22 cellular contexts compared by ENCODE assay signal in the genomic region with DNA sequence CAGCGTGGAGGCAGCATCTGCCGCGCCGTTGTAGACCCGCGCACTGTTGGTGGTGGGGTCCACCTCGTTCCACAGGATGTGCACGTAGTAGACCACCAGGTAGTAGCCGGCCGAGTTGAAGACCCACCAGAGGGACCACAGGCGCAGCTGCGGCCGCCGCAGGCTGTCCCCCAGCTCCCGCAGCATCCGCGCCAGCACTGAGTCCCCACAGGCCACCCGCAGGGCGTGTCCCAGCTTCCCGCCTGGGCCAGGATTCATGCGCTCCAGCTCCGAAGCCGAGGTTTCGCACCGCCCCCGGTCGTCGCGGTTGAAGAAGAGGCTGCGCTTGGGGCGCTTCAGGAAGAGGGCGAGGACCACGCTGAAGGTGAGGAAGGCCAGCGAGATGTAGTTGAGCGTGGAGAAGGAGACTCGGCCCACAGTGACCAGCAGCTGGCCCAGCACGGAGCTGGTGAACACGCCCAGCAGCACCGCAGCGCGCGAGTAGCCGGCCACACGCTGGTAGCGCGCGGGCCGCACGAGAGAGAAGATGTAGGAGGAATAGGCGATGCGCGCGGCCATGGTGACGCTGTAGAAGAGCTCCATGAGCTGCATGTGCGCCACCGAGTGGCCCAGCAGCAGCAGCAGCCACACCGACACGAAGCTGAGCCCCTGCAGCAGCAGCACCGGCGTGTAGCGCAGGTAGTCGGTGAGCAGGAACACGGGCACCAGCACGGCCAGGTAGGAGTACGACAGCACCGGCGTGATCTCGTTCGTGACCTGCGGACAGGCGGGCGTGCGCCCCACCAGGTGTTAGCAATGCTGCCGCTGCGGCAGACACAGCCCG. TPM values are rescaled to one million over a fixed set of nuclear protein-coding genes. Genes with fewer than 3 reads are reported as not detected.
DNase-seq lines count a peak whose midpoint lies in the region; ATAC-seq, FAIRE-seq and TF ChIP-seq lines count a peak whose summit lies in the region.
"Had no signal": no experiment of that assay in that cellular context is flagged by ENCODE, and none has a peak within 500 bp of the region (broad histone marks: within the 10 kb centered on the region; RNA-seq: fewer than 3 reads in every experiment).

No MANE protein-coding gene starts in this region.

- no peak overlapping the region for H3K4me3 ChIP-seq in K562
- no peak overlapping the region for H3K4me3 ChIP-seq in H7 (ENCODE audit: insufficient read depth, low read depth, low read length)
- H3K4me3 ChIP-seq: BLaER1, esophagus squamous epithelium, thoracic aorta had no signal

- no peaks in the 10 kb centered on the region for H3K9me1 ChIP-seq in K562 (ENCODE audit: control insufficient read depth, insufficient read depth, low read length)

- intact Hi-C loops in K562 (cut with micrococcal nuclease) (no loop called here), sciatic nerve (cut with DNase I) (loop anchor here (10.0 kb wide), 1 partner anchor 47 kb away; no protein-coding TSS in a partner anchor)

- BruUV-seq in K562 (replicated peaks; lab: Mats Ljungman, UMichigan) = no TSS peak

- H3K4me2 ChIP-seq in K562 (ENCODE audit: insufficient read depth, low read length) = no peak overlapping the region

- TF ChIP-seq POLR2A in K562 (conservative IDR thresholded peaks at IDR 0.05) = no peak

- TF ChIP-seq CTCF in K562 (IDR thresholded peaks at IDR 0.05 in 2 of 3, conservative IDR thresholded peaks at IDR 0.05 in 1 of 3; ENCODE audit: insufficient read depth in 2 of 3, low read depth in 1 of 3, low read length in 3 of 3) (no peak), GM13977 (IDR thresholded peaks at IDR 0.05; ENCODE audit: extremely low read depth, insufficient read depth, missing control alignments) (no peak)

- H4K20me1 ChIP-seq in K562 (replicated peaks; ENCODE audit: control insufficient read depth, insufficient read depth, low read length) = peaks cover 4% of the 10 kb centered on the region; the same call in 1 of the 2 replicates

- no peak overlapping the region for H3K9ac ChIP-seq in K562 (ENCODE audit: insufficient read depth in 1 of 2, low read depth in 2 of 2, low read length in 2 of 2)
- H3K9ac ChIP-seq: BLaER1 had no signal

- no peaks in the 10 kb centered on the region for H3K27me3 ChIP-seq in K562 (ENCODE audit: control insufficient read depth in 2 of 2, insufficient read depth in 2 of 2, low read length in 2 of 2)
- H3K27me3 ChIP-seq in H7 (ENCODE audit: control insufficient read depth, insufficient read depth, low read length) = no peaks in the 10 kb centered on the region
- H3K27me3 ChIP-seq: BLaER1, esophagus squamous epithelium had no signal

- WGBS in K562 (ENCODE audit: insufficient coverage, low coverage, missing lambda C conversion rate) = 97% methylated on average over 57 of the region's 76 CpGs

- FAIRE-seq in K562 (lab: Jason Lieb, UNC) = no peak
- FAIRE-seq: bronchial epithelial cell, GM12891 had no signal

- in situ Hi-C loops in K562 (cut with MboI) = no loop called here
- in situ Hi-C loops in GM13977 (cut with MboI; ENCODE audit: low pct_unique_long_range_greater_than_20kb, low sequenced_read_pairs, unreplicated experiment) = no loop called here

- peaks cover 0 to 49% of the 10 kb centered on the region in 2 experiments; a peak in 2 of 5 replicates for H3K4me1 ChIP-seq in K562 (replicated peaks in 1 of 2; ENCODE audit: control insufficient read depth in 2 of 2, insufficient read depth in 2 of 2, low read length in 2 of 2)

- no peak overlapping the region for H3K27ac ChIP-seq in K562 (ENCODE audit: extremely low read depth, low read depth, low read length)
- H3K27ac ChIP-seq: 22Rv1, esophagus squamous epithelium, thoracic aorta had no signal

- no peak for TF ChIP-seq RAD21 in K562 (CRISPR knock-in tag; conservative IDR thresholded peaks at IDR 0.05 in 1 of 2, IDR thresholded peaks at IDR 0.05 in 1 of 2)

- no peaks in the 10 kb centered on the region for H3K9me3 ChIP-seq in K562 (replicated peaks; ENCODE audit: control insufficient read depth, insufficient read depth, low read depth, low read length)
- H3K9me3 ChIP-seq: esophagus squamous epithelium, thoracic aorta had no signal

- ATAC-seq in activated CD4-positive, CD25-positive, alpha-beta regulatory T cell treated with anti-CD3 and anti-CD28 coated beads, Interleukin-2, amount 50 U/mL, for 24 hours = no peak
- no peak for ATAC-seq in K562
- ATAC-seq in left lobe of liver = no peak
- no peak for ATAC-seq in sciatic nerve
- ATAC-seq: activated naive CD4-positive, alpha-beta T cell treated with anti-CD3 and anti-CD28 coated beads, Interleukin-2, amount 50 U/mL, for 72 hours had no signal

- peaks cover 94% of the 10 kb centered on the region for H3K36me3 ChIP-seq in K562 (ENCODE audit: control insufficient read depth, insufficient read depth, low read length)
- H3K36me3 ChIP-seq in H7 (replicated peaks; ENCODE audit: control insufficient read depth, insufficient read depth, low read length) = peaks cover 10% of the 10 kb centered on the region
- H3K36me3 ChIP-seq: thoracic aorta had no signal

- CTCF ChIA-PET in K562 (lab: Yijun Ruan, JAX; ENCODE audit: low intra/inter-chr PET ratio) = no interaction called here

- no peak for TF ChIP-seq EP300 in K562 (IDR thresholded peaks at IDR 0.05; ENCODE audit: low read length)

- POLR2A ChIA-PET in K562 (lab: Yijun Ruan, JAX) = interaction anchor here (0.6 kb wide), 1 partner anchor 15 kb away, joined by 3 read pairs; no protein-coding TSS in a partner anchor

- H3K79me2 ChIP-seq in K562 (ENCODE audit: control insufficient read depth, insufficient read depth, low read length) = peaks cover 37% of the 10 kb centered on the region

- peak; percentile 22 for DNase-seq in activated CD4-positive, CD25-positive, alpha-beta regulatory T cell treated with anti-CD3 and anti-CD28 coated beads, Interleukin-2, amount 50 U/mL, for 72 hours
- DNase-seq in K562 (ENCODE audit: extremely low read depth in 1 of 4, low spot score in 3 of 4) (no peak), left lobe of liver (ENCODE audit: low spot score) (peak; percentile 46), sciatic nerve (ENCODE audit: low spot score) (peak; percentile 56), DMS53 treated with DMSO at 0.1 percent for 48 hours (lab: John Stamatoyannopoulos, UW; ENCODE audit: unreplicated experiment) (no peak), GM13977 (ENCODE audit: low spot score) (no peak), H7 (no peak)
- DNase-seq: activated CD4-positive, CD25-positive, alpha-beta regulatory T cell; esophagus squamous epithelium; GDM1; NCI-H187; SIG-M5; stimulated activated CD4-positive, alpha-beta T cell treated with anti-CD3 and anti-CD28 coated beads, Interleukin-4, amount 100 ng/mL, for 24 hours; stimulated activated CD8-positive, alpha-beta memory T cell treated with anti-CD3 and anti-CD28 coated beads, Interleukin-4, amount 100 ng/mL, for 48 hours; T-helper 2 cell had no signal

- H2AFZ ChIP-seq in K562 (ENCODE audit: low read depth, low read length) = no peak overlapping the region

TF ChIP-seq in K562, 482 proteins besides CTCF, POLR2A, EP300 and RAD21:
- TF ChIP-seq, protein P1, sequence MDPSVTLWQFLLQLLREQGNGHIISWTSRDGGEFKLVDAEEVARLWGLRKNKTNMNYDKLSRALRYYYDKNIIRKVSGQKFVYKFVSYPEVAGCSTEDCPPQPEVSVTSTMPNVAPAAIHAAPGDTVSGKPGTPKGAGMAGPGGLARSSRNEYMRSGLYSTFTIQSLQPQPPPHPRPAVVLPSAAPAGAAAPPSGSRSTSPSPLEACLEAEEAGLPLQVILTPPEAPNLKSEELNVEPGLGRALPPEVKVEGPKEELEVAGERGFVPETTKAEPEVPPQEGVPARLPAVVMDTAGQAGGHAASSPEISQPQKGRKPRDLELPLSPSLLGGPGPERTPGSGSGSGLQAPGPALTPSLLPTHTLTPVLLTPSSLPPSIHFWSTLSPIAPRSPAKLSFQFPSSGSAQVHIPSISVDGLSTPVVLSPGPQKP (CRISPR knock-in tag; IDR thresholded peaks at IDR 0.05) = no peak
- TF ChIP-seq POLR2G (IDR thresholded peaks at IDR 0.05; ENCODE audit: low read depth, low read length) (peak; percentile 7; the same call in 1 of the 2 replicates), ZBTB33 (CRISPR knock-in tag; IDR thresholded peaks at IDR 0.05) (peak; percentile 73; the same call in 1 of the 2 replicates), BCL6 (CRISPR knock-in tag; IDR thresholded peaks at IDR 0.05) (no peak)

RNA-seq across cellular contexts. Expression of gene SLC19A1, which starts 10.6 kb away (rescaled TPM):
- total RNA-seq in K562 (2011; cell fraction: chromatin; rRNA removed; ENCODE audit: low replicate concordance) = 43.8 and 108 TPM in 2 replicates
- 90.5 and 93.4 TPM in 2 replicates for total RNA-seq in K562 (2011; cell fraction: nucleolus; rRNA removed)
- 52.4 and 63.7 TPM in 2 replicates for total RNA-seq in K562 (2011; cell fraction: nucleoplasm; rRNA removed)
- total RNA-seq in K562 (2014; rRNA removed) = 34.7 and 41.3 TPM in 2 replicates
- total RNA-seq in K562 (2014; rRNA removed; fragmentation: Illumina TruSeq; extraction: Trizol) = 8.0 and 8.7 TPM in 2 replicates
- 18.8 and 21.4 TPM in 2 replicates for total RNA-seq in K562 (2015; rRNA removed; fragmentation: Illumina TruSeq; extraction: Trizol)
- total RNA-seq in K562 (2021) = 88.7 and 91.3 TPM in 2 replicates
- 11.5 and 24.6 TPM in 2 replicates for polyA plus RNA-seq in K562 (2011; rRNA removed)
- polyA plus RNA-seq in K562 (2011; cell fraction: cytosol; rRNA removed) = 20.4 and 78.6 TPM in 2 replicates
- polyA plus RNA-seq in K562 (2011; cell fraction: nucleus; rRNA removed) = 49.9 and 126 TPM in 2 replicates
- 20.5 and 34.6 TPM in 2 replicates for polyA plus RNA-seq in K562 (2012)
- 12.0 and 24.5 TPM in 2 replicates for polyA plus RNA-seq in K562 (2014; fragmentation: Illumina TruSeq; extraction: Trizol)
- polyA plus RNA-seq in K562 (2014; fragmentation: Nextera tagmentation; extraction: Ambion mirVana) = 1 to 10 TPM in 1 of 2 experiments, under 1 TPM in 1; 0.65 to 2.3 TPM
- 36.6 and 50.8 TPM in 2 replicates for polyA plus RNA-seq in K562 (2014; rRNA removed)
- 11.9 and 16.0 TPM in 2 replicates for polyA minus RNA-seq in K562 (2011; rRNA and poly(A)+ RNA removed)
- 41.4 and 45.6 TPM in 2 replicates for polyA minus RNA-seq in K562 (2011; cell fraction: cytosol; rRNA and poly(A)+ RNA removed)
- polyA minus RNA-seq in K562 (2011; cell fraction: nucleus; rRNA and poly(A)+ RNA removed) = 23.3 TPM in 2 replicates
- total RNA-seq in left lobe of liver = 13.7 TPM
- total RNA-seq in sciatic nerve = 10.2 TPM
- total RNA-seq in H7 (2014; rRNA removed; shearing (Covaris generic)) = 17.9 and 19.6 TPM in 2 replicates

Comparison
In these comparisons a context has a peak if more than half of its experiments do, and no peak if none do; other contexts are left out.
1. DNase-seq: peak in activated CD4-positive, CD25-positive, alpha-beta regulatory T cell treated with anti-CD3 and anti-CD28 coated beads, Interleukin-2, amount 50 U/mL, for 72 hours (single experiment), left lobe of liver (single experiment) and sciatic nerve (single experiment); none in K562 (0 of 4), DMS53 treated with DMSO at 0.1 percent for 48 hours (single experiment), GM13977 (single experiment) and H7 (single experiment).